27 cellular contexts compared by ENCODE assay signal in the genomic region with DNA sequence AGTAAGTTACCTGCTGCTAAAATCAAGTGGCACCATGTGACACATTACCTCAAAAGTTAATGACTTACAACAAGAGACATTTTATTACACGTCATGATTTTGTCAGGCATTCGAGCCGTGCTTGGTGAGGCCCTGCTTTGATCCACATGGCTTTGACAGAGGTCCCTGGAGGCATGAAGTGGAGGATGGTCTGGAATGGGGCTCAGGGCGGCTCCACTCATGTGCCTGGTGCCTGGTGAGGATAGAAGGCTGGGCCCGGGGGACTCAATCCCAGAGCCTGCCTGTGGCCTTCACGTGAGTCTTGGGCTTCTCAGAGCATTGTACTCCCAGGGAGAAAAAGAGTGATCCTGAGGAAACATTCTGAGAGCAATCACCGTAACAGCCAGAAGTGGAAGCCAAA.
"Had no signal": no experiment of that assay in that cellular context is flagged by ENCODE, and none has a peak within 500 bp of the region (broad histone marks: within the 10 kb centered on the region; RNA-seq: fewer than 3 reads in every experiment).

No MANE protein-coding gene starts in this region.

- ATAC-seq: activated CD8-positive, alpha-beta T cell treated with anti-CD3 and anti-CD28 coated beads for 36 hours; natural killer cell; SK-N-SH treated with all-trans-retinoic acid at 6 μM for 48 hours; stimulated activated memory B cell treated with anti-CD40 and anti-IgM and Interleukin-4, amounts not matched to agents 10 μg/mL and 1 μg/mL and 100 μg/mL, for 72 hours; stimulated activated naive CD8-positive, alpha-beta T cell treated with anti-CD3 and anti-CD28 coated beads, Interleukin-15, amount 100 ng/mL, for 72 hours had no signal

- H3K4me3 Mint-ChIP-seq: activated CD8-positive, alpha-beta T cell treated with anti-CD3 and anti-CD28 coated beads for 36 hours; activated naive CD4-positive, alpha-beta T cell treated with anti-CD3 and anti-CD28 coated beads, Interleukin-2, amount 10 ng/mL, durations not matched to agents 7 days and 5 days; activated naive CD8-positive, alpha-beta T cell treated with anti-CD3 and anti-CD28 coated beads, Interleukin-2, amount 10 ng/mL, durations not matched to agents 7 days and 5 days; activated T-helper 1 cell treated with anti-CD3 and anti-CD28 coated beads, Interleukin-12 subunit alpha, Interleukin-12 subunit beta, Interleukin-2, Interleukin-4 antibody, amounts not matched to agents 30 ng/mL and 10 ng/mL and 1 ng/mL, durations not matched to agents 14 hours and 24 hours and 36 hours; brain; dendritic cell treated with granulocyte-macrophage colony-stimulating factor and Interleukin-4, amounts not matched to agents 40 ng/mL and 50 ng/mL, for 4 days; natural killer cell; stimulated activated memory B cell treated with anti-CD40 and anti-IgM and Interleukin-4, amounts not matched to agents 10 μg/mL and 1 μg/mL and 100 μg/mL, for 72 hours; stimulated activated naive CD8-positive, alpha-beta T cell treated with anti-CD3 and anti-CD28 coated beads, Interleukin-15, amount 100 ng/mL, for 72 hours; type B pancreatic cell had no signal

- H3K4me2 ChIP-seq: neural progenitor cell had no signal

- H3K27me3 Mint-ChIP-seq: activated CD8-positive, alpha-beta T cell treated with anti-CD3 and anti-CD28 coated beads for 36 hours; dendritic cell treated with granulocyte-macrophage colony-stimulating factor and Interleukin-4, amounts not matched to agents 40 ng/mL and 50 ng/mL, for 4 days had no signal

- H3K4me1 ChIP-seq: ascending aorta, neural progenitor cell, sigmoid colon had no signal

- H3K27me3 ChIP-seq: ascending aorta, cardiac muscle cell, neural progenitor cell, sigmoid colon had no signal

- H3K4me1 Mint-ChIP-seq: activated naive CD4-positive, alpha-beta T cell treated with anti-CD3 and anti-CD28 coated beads, Interleukin-2, amount 10 ng/mL, durations not matched to agents 7 days and 5 days; activated naive CD8-positive, alpha-beta T cell treated with anti-CD3 and anti-CD28 coated beads, Interleukin-2, amount 10 ng/mL, durations not matched to agents 7 days and 5 days; natural killer cell; stimulated activated memory B cell treated with anti-CD40 and anti-IgM and Interleukin-4, amounts not matched to agents 10 μg/mL and 1 μg/mL and 100 μg/mL, for 72 hours; stimulated activated naive CD8-positive, alpha-beta T cell treated with anti-CD3 and anti-CD28 coated beads, Interleukin-15, amount 100 ng/mL, for 72 hours had no signal

- H3K36me3 ChIP-seq: ascending aorta, cardiac muscle cell, neural progenitor cell, sigmoid colon had no signal

- DNase-seq: activated CD4-positive, alpha-beta T cell treated with anti-CD3 and anti-CD28 coated beads for 1 hour; activated CD4-positive, alpha-beta T cell treated with anti-CD3 and anti-CD28 coated beads, Interleukin-2, amount 50 U/mL, for 1 hour; activated CD8-positive, alpha-beta T cell treated with anti-CD3 and anti-CD28 coated beads for 36 hours; activated effector memory CD4-positive, alpha-beta T cell treated with anti-CD3 and anti-CD28 coated beads, Interleukin-2, amount 50 U/mL, for 16 hours; activated naive CD4-positive, alpha-beta T cell treated with anti-CD3 and anti-CD28 coated beads, Interleukin-2, amount 10 ng/mL, durations not matched to agents 7 days and 5 days; activated naive CD8-positive, alpha-beta T cell treated with anti-CD3 and anti-CD28 coated beads, Interleukin-2, amount 10 ng/mL, durations not matched to agents 7 days and 5 days; activated T-cell treated with anti-CD3 and anti-CD28 coated beads, Interleukin-2, amount 50 U/mL, for 1 hour; effector CD4-positive, alpha-beta T cell; natural killer cell; occipital lobe; sigmoid colon; stimulated activated CD4-positive, alpha-beta T cell treated with anti-CD3 and anti-CD28 coated beads, Interleukin-1b, Interleukin-23, amount 100 ng/mL, for 48 hours; stimulated activated CD4-positive, alpha-beta T cell treated with anti-CD3 and anti-CD28 coated beads, Interleukin-4, amount 100 ng/mL, for 4 hours; stimulated activated CD8-positive, alpha-beta memory T cell treated with anti-CD3 and anti-CD28 coated beads, Interleukin-4, amount 100 ng/mL, for 48 hours; stimulated activated naive CD8-positive, alpha-beta T cell treated with anti-CD3 and anti-CD28 coated beads, Interleukin-15, amount 100 ng/mL, for 72 hours; substantia nigra; T-helper 2 cell had no signal

- H3K9me3 ChIP-seq: ascending aorta had no signal

- H3K4me3 ChIP-seq: ascending aorta, cardiac muscle cell, neural progenitor cell, sigmoid colon had no signal

- H3K27ac ChIP-seq: ascending aorta, cardiac muscle cell, epithelial cell of prostate, neural progenitor cell, sigmoid colon had no signal

- H3K9ac ChIP-seq: neural progenitor cell had no signal

- H3K9me3 Mint-ChIP-seq: activated CD8-positive, alpha-beta T cell treated with anti-CD3 and anti-CD28 coated beads for 36 hours; activated naive CD4-positive, alpha-beta T cell treated with anti-CD3 and anti-CD28 coated beads, Interleukin-2, amount 10 ng/mL, durations not matched to agents 7 days and 5 days; activated naive CD8-positive, alpha-beta T cell treated with anti-CD3 and anti-CD28 coated beads, Interleukin-2, amount 10 ng/mL, durations not matched to agents 7 days and 5 days; activated T-helper 1 cell treated with anti-CD3 and anti-CD28 coated beads, Interleukin-12 subunit alpha, Interleukin-12 subunit beta, Interleukin-2, Interleukin-4 antibody, amounts not matched to agents 30 ng/mL and 10 ng/mL and 1 ng/mL, durations not matched to agents 14 hours and 24 hours and 36 hours; natural killer cell had no signal

- H3K27ac Mint-ChIP-seq: activated CD8-positive, alpha-beta T cell treated with anti-CD3 and anti-CD28 coated beads for 36 hours; activated naive CD4-positive, alpha-beta T cell treated with anti-CD3 and anti-CD28 coated beads, Interleukin-2, amount 10 ng/mL, durations not matched to agents 7 days and 5 days; activated naive CD8-positive, alpha-beta T cell treated with anti-CD3 and anti-CD28 coated beads, Interleukin-2, amount 10 ng/mL, durations not matched to agents 7 days and 5 days; activated T-helper 1 cell treated with anti-CD3 and anti-CD28 coated beads, Interleukin-12 subunit alpha, Interleukin-12 subunit beta, Interleukin-2, Interleukin-4 antibody, amounts not matched to agents 30 ng/mL and 10 ng/mL and 1 ng/mL, durations not matched to agents 14 hours and 24 hours and 36 hours; dendritic cell treated with granulocyte-macrophage colony-stimulating factor and Interleukin-4, amounts not matched to agents 40 ng/mL and 50 ng/mL, for 4 days; natural killer cell; neural progenitor cell; stimulated activated memory B cell treated with anti-CD40 and anti-IgM and Interleukin-4, amounts not matched to agents 10 μg/mL and 1 μg/mL and 100 μg/mL, for 72 hours; stimulated activated naive CD8-positive, alpha-beta T cell treated with anti-CD3 and anti-CD28 coated beads, Interleukin-15, amount 100 ng/mL, for 72 hours; type B pancreatic cell had no signal

- H3K36me3 Mint-ChIP-seq: activated naive CD4-positive, alpha-beta T cell treated with anti-CD3 and anti-CD28 coated beads, Interleukin-2, amount 10 ng/mL, durations not matched to agents 7 days and 5 days; activated naive CD8-positive, alpha-beta T cell treated with anti-CD3 and anti-CD28 coated beads, Interleukin-2, amount 10 ng/mL, durations not matched to agents 7 days and 5 days; brain; natural killer cell; neural progenitor cell; stimulated activated memory B cell treated with anti-CD40 and anti-IgM and Interleukin-4, amounts not matched to agents 10 μg/mL and 1 μg/mL and 100 μg/mL, for 72 hours; type B pancreatic cell had no signal

- H2AFZ ChIP-seq: neural progenitor cell had no signal
